26 cellular contexts compared by ENCODE assay signal in genomic region chr14:100736269-100737180, GRCh38. TPM values are rescaled to one million over a fixed set of nuclear protein-coding genes. Genes with fewer than 3 reads are reported as not detected.
A peak's percentile ranks its signal among the peaks of the same experiment; 100 is the strongest.
DNase-seq lines count a peak whose midpoint lies in the region; ATAC-seq and TF ChIP-seq lines count a peak whose summit lies in the region.
"Had no signal": no experiment of that assay in that cellular context is flagged by ENCODE, and none has a peak within 500 bp of the region (broad histone marks: within the 10 kb centered on the region; RNA-seq: fewer than 3 reads in every experiment).

No MANE protein-coding gene starts in this region.

- 86 to 90% methylated on average over 7 to 22 of the region's 22 CpGs for WGBS in endodermal cell (ENCODE audit: insufficient coverage in 1 of 2, insufficient read length in 1 of 2), 2 experiments
- 42 to 47% methylated on average over 12 to 22 of the region's 22 CpGs for WGBS in GM23248 (ENCODE audit: low coverage in 1 of 2, low lambda C conversion rate in 2 of 2, missing lambda C conversion rate in 2 of 2), 2 experiments

- H3K36me3 ChIP-seq in CD4-positive, CD25-positive, alpha-beta regulatory T cell (ENCODE audit: control insufficient read depth, insufficient read depth, low read length), result no peaks in the 10 kb centered on the region
- no peaks in the 10 kb centered on the region for H3K36me3 ChIP-seq in endodermal cell (ENCODE audit: control insufficient read depth, insufficient read depth, low read length)
- H3K36me3 ChIP-seq in osteoblast (ENCODE audit: insufficient read depth, low read length), result no peaks in the 10 kb centered on the region
- H3K36me3 ChIP-seq in GM23248 (ENCODE audit: low read depth), result no peaks in the 10 kb centered on the region
- H3K36me3 ChIP-seq: left ventricle myocardium inferior, MG63, thyroid gland had no signal

- no peak for DNase-seq in CD4-positive, CD25-positive, alpha-beta regulatory T cell
- DNase-seq in GM19238 (ENCODE audit: insufficient read length, low spot score) (peak; percentile 0), endodermal cell (peak; percentile 50), osteoblast (ENCODE audit: insufficient read length, low spot score, missing footprints) (peak; percentile 80), AG20443 (ENCODE audit: low spot score) (no peak), cortex of kidney (lab: John Stamatoyannopoulos, UW) (no peak), GM23248 (no peak)
- DNase-seq: activated CD4-positive, alpha-beta T cell treated with anti-CD3 and anti-CD28 coated beads, Interleukin-2, amount 50 U/mL, for 48 hours; activated CD4-positive, CD25-positive, alpha-beta regulatory T cell; activated naive CD4-positive, alpha-beta T cell; activated T-cell treated with anti-CD3 and anti-CD28 coated beads for 4 hours; amniotic stem cell; DMS79; glutamatergic neuron; IMR-90; left ventricle myocardium inferior; MG63; stimulated activated CD4-positive, alpha-beta T cell treated with anti-CD3 and anti-CD28 coated beads, Interleukin-4, amount 100 ng/mL, for 24 hours; stimulated activated naive CD4-positive, alpha-beta T cell treated with Interleukin-2 at 50 U/mL for 16 hours; T-helper 9 cell; thyroid gland had no signal

- H3K27me3 ChIP-seq in CD4-positive, CD25-positive, alpha-beta regulatory T cell (ENCODE audit: control insufficient read depth, insufficient read depth, low read length), result no peaks in the 10 kb centered on the region
- no peaks in the 10 kb centered on the region for H3K27me3 ChIP-seq in endodermal cell (ENCODE audit: control insufficient read depth, insufficient read depth, low read length, poor library complexity, severe bottlenecking)
- H3K27me3 ChIP-seq in osteoblast (ENCODE audit: insufficient read depth, low read length), result peaks cover 11% of the 10 kb centered on the region
- 0 out of 2 replicates have a peak, but pooled peaks cover 4% of the 10 kb centered on the region for H3K27me3 ChIP-seq in GM23248 (replicated peaks; ENCODE audit: insufficient read depth)
- H3K27me3 ChIP-seq: MG63, thyroid gland had no signal

- no peak overlapping the region for H3K4me3 ChIP-seq in CD4-positive, CD25-positive, alpha-beta regulatory T cell (ENCODE audit: low read depth, low read length)
- no peak overlapping the region for H3K4me3 ChIP-seq in endodermal cell (ENCODE audit: low read length)
- H3K4me3 ChIP-seq in osteoblast (ENCODE audit: insufficient read depth, low read length), result no peak overlapping the region
- H3K4me3 ChIP-seq in GM23248, result no peak overlapping the region
- H3K4me3 ChIP-seq: left ventricle myocardium inferior, MG63, thyroid gland had no signal

- H2AFZ ChIP-seq in osteoblast (ENCODE audit: low read length) (no peak overlapping the region), GM23248 (no peak overlapping the region)

- TF ChIP-seq CTCF in endodermal cell (conservative IDR thresholded peaks at IDR 0.05), result no peak
- TF ChIP-seq CTCF in osteoblast (IDR thresholded peaks at IDR 0.05; ENCODE audit: extremely low read depth, low read depth, low read length), result no peak

- in situ Hi-C loops in GM23248 (cut with MboI), result no loop called here

- no peak overlapping the region for H3K4me3 Mint-ChIP-seq in CD4-positive, CD25-positive, alpha-beta regulatory T cell
- H3K4me3 Mint-ChIP-seq in endodermal cell, result no peak overlapping the region
- H3K4me3 Mint-ChIP-seq: dendritic cell treated with granulocyte-macrophage colony-stimulating factor and Interleukin-4, amounts not matched to agents 40 ng/mL and 50 ng/mL, for 4 days had no signal

- no peak for ATAC-seq in CD4-positive, CD25-positive, alpha-beta regulatory T cell (ENCODE audit: low read depth in 2 of 2)
- no peak for ATAC-seq in HG03045 (IDR thresholded peaks at IDR 0.05; ENCODE audit: unreplicated experiment)

- H3K79me2 ChIP-seq in osteoblast (ENCODE audit: insufficient read depth, low read length), result no peaks in the 10 kb centered on the region
- H3K79me2 ChIP-seq in GM23248 (ENCODE audit: insufficient read depth), result no peaks in the 10 kb centered on the region

- H3K27me3 Mint-ChIP-seq in CD4-positive, CD25-positive, alpha-beta regulatory T cell, result no peaks in the 10 kb centered on the region
- H3K27me3 Mint-ChIP-seq in endodermal cell (ENCODE audit: insufficient read depth), result no peaks in the 10 kb centered on the region
- H3K27me3 Mint-ChIP-seq: dendritic cell treated with granulocyte-macrophage colony-stimulating factor and Interleukin-4, amounts not matched to agents 40 ng/mL and 50 ng/mL, for 4 days had no signal

- no peaks in the 10 kb centered on the region for H3K9me3 Mint-ChIP-seq in CD4-positive, CD25-positive, alpha-beta regulatory T cell
- H3K9me3 Mint-ChIP-seq in endodermal cell, result no peaks in the 10 kb centered on the region
- H3K9me3 Mint-ChIP-seq: dendritic cell treated with granulocyte-macrophage colony-stimulating factor and Interleukin-4, amounts not matched to agents 40 ng/mL and 50 ng/mL, for 4 days had no signal

- H3K9me3 ChIP-seq in CD4-positive, CD25-positive, alpha-beta regulatory T cell (ENCODE audit: control insufficient read depth in 2 of 2, low read length in 2 of 2), result no peaks in the 10 kb centered on the region
- H3K9me3 ChIP-seq in endodermal cell (ENCODE audit: control insufficient read depth, low read length) (no peaks in the 10 kb centered on the region), osteoblast (ENCODE audit: low read depth, low read length) (no peaks in the 10 kb centered on the region), GM23248 (ENCODE audit: low read depth) (no peaks in the 10 kb centered on the region)
- H3K9me3 ChIP-seq: MG63, thyroid gland had no signal

- H3K9ac ChIP-seq in endodermal cell (ENCODE audit: extremely low read depth, low read length, poor library complexity, severe bottlenecking), result no peak overlapping the region
- no peak overlapping the region for H3K9ac ChIP-seq in GM23248

- no peaks in the 10 kb centered on the region for H3K36me3 Mint-ChIP-seq in CD4-positive, CD25-positive, alpha-beta regulatory T cell
- H3K36me3 Mint-ChIP-seq in endodermal cell (ENCODE audit: low read depth), result peaks cover 14% of the 10 kb centered on the region

- H3K27ac ChIP-seq in CD4-positive, CD25-positive, alpha-beta regulatory T cell (ENCODE audit: insufficient read depth, low read length, poor library complexity, severe bottlenecking), result no peak overlapping the region
- H3K27ac ChIP-seq in endodermal cell (ENCODE audit: low read depth, low read length) (no peak overlapping the region), osteoblast (ENCODE audit: low read depth, low read length) (no peak overlapping the region), GM23248 (no peak overlapping the region)
- H3K27ac ChIP-seq: left ventricle myocardium inferior, RWPE1, thyroid gland had no signal

- H3K9me2 ChIP-seq in GM23248 (ENCODE audit: insufficient read depth), result no peaks in the 10 kb centered on the region

- H3K4me1 ChIP-seq in CD4-positive, CD25-positive, alpha-beta regulatory T cell (ENCODE audit: control insufficient read depth, insufficient read depth, low read length, poor library complexity, severe bottlenecking), result no peaks in the 10 kb centered on the region
- H3K4me1 ChIP-seq in endodermal cell (ENCODE audit: control insufficient read depth, insufficient read depth, low read length) (no peaks in the 10 kb centered on the region), osteoblast (ENCODE audit: insufficient read depth, low read length) (no peaks in the 10 kb centered on the region), GM23248 (ENCODE audit: insufficient read depth) (no peaks in the 10 kb centered on the region)
- H3K4me1 ChIP-seq: left ventricle myocardium inferior had no signal

- H3K4me1 Mint-ChIP-seq in CD4-positive, CD25-positive, alpha-beta regulatory T cell, result no peaks in the 10 kb centered on the region
- H3K4me1 Mint-ChIP-seq in endodermal cell, result peaks cover 10% of the 10 kb centered on the region

- no peaks in the 10 kb centered on the region for H3F3A ChIP-seq in GM23248 (ENCODE audit: insufficient read depth)

- H3K27ac Mint-ChIP-seq in CD4-positive, CD25-positive, alpha-beta regulatory T cell, result peak overlapping the region in 2 of 3 donors; percentile 23 to 49
- H3K27ac Mint-ChIP-seq in endodermal cell, result no peak overlapping the region
- H3K27ac Mint-ChIP-seq: dendritic cell treated with granulocyte-macrophage colony-stimulating factor and Interleukin-4, amounts not matched to agents 40 ng/mL and 50 ng/mL, for 4 days had no signal

- H4K20me1 ChIP-seq in osteoblast (ENCODE audit: insufficient read depth, low read length) (no peaks in the 10 kb centered on the region), GM23248 (ENCODE audit: insufficient read depth) (no peaks in the 10 kb centered on the region)

- no peak overlapping the region for H3K4me2 ChIP-seq in osteoblast (ENCODE audit: insufficient read depth, low read length)
- no peak overlapping the region for H3K4me2 ChIP-seq in GM23248 (ENCODE audit: unreplicated experiment)

RNA-seq across cellular contexts. Expression of gene DLK1, which starts 9.8 kb away (rescaled TPM):
- not detected for total RNA-seq in CD4-positive, CD25-positive, alpha-beta regulatory T cell
- polyA plus RNA-seq in CD4-positive, CD25-positive, alpha-beta regulatory T cell, result not detected
- 100 to 1,000 TPM in 1 of 2 donors, 10 to 100 TPM in 1; 78.3 to 117 TPM for total RNA-seq in endodermal cell
- polyA plus RNA-seq in endodermal cell (2013, experiment 1 of 2), result 99.8 TPM
- polyA plus RNA-seq in endodermal cell (2013, experiment 2 of 2), result 92.1 TPM
- not detected in 2 replicates for total RNA-seq in osteoblast
- total RNA-seq in GM23248 (2014; rRNA removed; shearing (Covaris generic)), result not detected in 2 replicates
- polyA plus RNA-seq in GM23248 (2016; fragmentation: Nextera tagmentation; extraction: Ambion mirVana), result not detected in 2 replicates
- total RNA-seq: bronchial epithelial cell, endothelial cell of umbilical vein had no signal
- polyA plus RNA-seq: endothelial cell of umbilical vein had no signal

Comparison
In these comparisons a context has a peak if more than half of its experiments do, and no peak if none do; other contexts are left out.
1. DNase-seq: peak in GM19238 (single experiment), endodermal cell (single experiment) and osteoblast (single experiment); none in CD4-positive, CD25-positive, alpha-beta regulatory T cell (0 of 3), AG20443 (single experiment), cortex of kidney (single experiment) and GM23248 (single experiment).
2. RNA of gene DLK1, which starts 9.8 kb away (total RNA-seq): 78.3 to 117 TPM in endodermal cell; not detected in CD4-positive, CD25-positive, alpha-beta regulatory T cell (single experiment), not detected in osteoblast and not detected in GM23248; every median in the first group is over 10 times any median in the second.